ENCODE assay signal across 7 cellular contexts in genomic region chr9:39791356-39791755, GRCh38.
DNase-seq lines count a peak whose midpoint lies in the region; ATAC-seq and TF ChIP-seq lines count a peak whose summit lies in the region.
"Not testable (repeated sequence)": the region's sequence is repeated elsewhere in the genome, so short reads cannot be mapped to it uniquely, and the experiment has no call there.

No MANE protein-coding gene starts in this region.

- not testable (repeated sequence) for H3K27ac ChIP-seq in GM23338 (ENCODE audit: low read depth); rectal smooth muscle tissue (ENCODE audit: low read depth, low read length)

- intact Hi-C loops in activated CD4-positive, alpha-beta T cell treated with anti-CD3 and anti-CD28 coated beads for 36 hours (cut with DNase I, micrococcal nuclease) = not testable (repeated sequence)

- peak overlapping the region; percentile 82 for H3K4me2 ChIP-seq in GM23338

- ATAC-seq in GM18867 (IDR thresholded peaks at IDR 0.05; ENCODE audit: unreplicated experiment) = peak; percentile 100
- peak; percentile 100 for ATAC-seq in GM23338
- peak; percentile 100 for ATAC-seq in HG03280 (IDR thresholded peaks at IDR 0.05; ENCODE audit: unreplicated experiment)
- ATAC-seq in activated CD4-positive, alpha-beta T cell treated with anti-CD3 and anti-CD28 coated beads for 36 hours = peak; percentile 93

- not testable (repeated sequence) for H3K79me2 ChIP-seq in GM23338 (replicated peaks; ENCODE audit: insufficient read depth)

- H3K27ac Mint-ChIP-seq in GM23338; activated CD4-positive, alpha-beta T cell treated with anti-CD3 and anti-CD28 coated beads for 36 hours; immature natural killer cell: not testable (repeated sequence)

- H3K9me2 ChIP-seq in GM23338 (ENCODE audit: insufficient read depth) = not testable (repeated sequence)

- H3K4me1 ChIP-seq in GM23338 (ENCODE audit: insufficient read depth); rectal smooth muscle tissue (ENCODE audit: control insufficient read depth, insufficient read depth, low read length): not testable (repeated sequence)

- not testable (repeated sequence) for H3K36me3 Mint-ChIP-seq in GM23338 (ENCODE audit: low read depth); activated CD4-positive, alpha-beta T cell treated with anti-CD3 and anti-CD28 coated beads for 36 hours (ENCODE audit: low read depth); immature natural killer cell

- H3K9me3 Mint-ChIP-seq in GM23338; activated CD4-positive, alpha-beta T cell treated with anti-CD3 and anti-CD28 coated beads for 36 hours (ENCODE audit: low read depth); immature natural killer cell: not testable (repeated sequence)

- CTCF ChIA-PET in activated CD4-positive, alpha-beta T cell treated with anti-CD3 and anti-CD28 coated beads for 36 hours (lab: Charles Lee) = not testable (repeated sequence)

- H3K4me3 Mint-ChIP-seq in GM23338; activated CD4-positive, alpha-beta T cell treated with anti-CD3 and anti-CD28 coated beads for 36 hours; immature natural killer cell: not testable (repeated sequence)

- H3K4me1 Mint-ChIP-seq in GM23338; activated CD4-positive, alpha-beta T cell treated with anti-CD3 and anti-CD28 coated beads for 36 hours; immature natural killer cell: not testable (repeated sequence)

- H3K36me3 ChIP-seq in GM23338 (ENCODE audit: insufficient read depth); rectal smooth muscle tissue (ENCODE audit: control insufficient read depth, insufficient read depth, low read length): not testable (repeated sequence)

- not testable (repeated sequence) for H3K27me3 Mint-ChIP-seq in GM23338 (ENCODE audit: insufficient read depth, low read depth, poor library complexity); activated CD4-positive, alpha-beta T cell treated with anti-CD3 and anti-CD28 coated beads for 36 hours; immature natural killer cell (ENCODE audit: low read depth in 3 of 3)

- peak overlapping the region; percentile 49 for H3K4me3 ChIP-seq in GM23338
- H3K4me3 ChIP-seq in rectal smooth muscle tissue (ENCODE audit: low read length) = peak overlapping the region; percentile 46

- not testable (repeated sequence) for H2AFZ ChIP-seq in GM23338

- DNase-seq in GM23338 (ENCODE audit: low spot score) = not testable (repeated sequence)
- DNase-seq in activated CD4-positive, alpha-beta T cell treated with anti-CD3 and anti-CD28 coated beads for 36 hours = peak; percentile 12
- DNase-seq in central memory CD4-positive, alpha-beta T cell = peak; percentile 34
- DNase-seq in immature natural killer cell = peak; percentile 31 to 48 (median 47)

- not testable (repeated sequence) for TF ChIP-seq CTCF in GM23338 (conservative IDR thresholded peaks at IDR 0.05; ENCODE audit: low read depth in 2 of 2)

- H3K9ac ChIP-seq in rectal smooth muscle tissue (ENCODE audit: low read length) = not testable (repeated sequence)

- not testable (repeated sequence) for H3F3A ChIP-seq in GM23338 (replicated peaks; ENCODE audit: low read depth)

- H3K27me3 ChIP-seq in GM23338 (ENCODE audit: insufficient read depth) = peaks cover 11% of the 10 kb centered on the region
- not testable (repeated sequence) for H3K27me3 ChIP-seq in rectal smooth muscle tissue (ENCODE audit: control insufficient read depth, insufficient read depth, low read length)

- POLR2A ChIA-PET in activated CD4-positive, alpha-beta T cell treated with anti-CD3 and anti-CD28 coated beads for 36 hours (lab: Charles Lee) = not testable (repeated sequence)

- H4K20me1 ChIP-seq in GM23338 (replicated peaks; ENCODE audit: insufficient read depth) = not testable (repeated sequence)
